In the genomic region with DNA sequence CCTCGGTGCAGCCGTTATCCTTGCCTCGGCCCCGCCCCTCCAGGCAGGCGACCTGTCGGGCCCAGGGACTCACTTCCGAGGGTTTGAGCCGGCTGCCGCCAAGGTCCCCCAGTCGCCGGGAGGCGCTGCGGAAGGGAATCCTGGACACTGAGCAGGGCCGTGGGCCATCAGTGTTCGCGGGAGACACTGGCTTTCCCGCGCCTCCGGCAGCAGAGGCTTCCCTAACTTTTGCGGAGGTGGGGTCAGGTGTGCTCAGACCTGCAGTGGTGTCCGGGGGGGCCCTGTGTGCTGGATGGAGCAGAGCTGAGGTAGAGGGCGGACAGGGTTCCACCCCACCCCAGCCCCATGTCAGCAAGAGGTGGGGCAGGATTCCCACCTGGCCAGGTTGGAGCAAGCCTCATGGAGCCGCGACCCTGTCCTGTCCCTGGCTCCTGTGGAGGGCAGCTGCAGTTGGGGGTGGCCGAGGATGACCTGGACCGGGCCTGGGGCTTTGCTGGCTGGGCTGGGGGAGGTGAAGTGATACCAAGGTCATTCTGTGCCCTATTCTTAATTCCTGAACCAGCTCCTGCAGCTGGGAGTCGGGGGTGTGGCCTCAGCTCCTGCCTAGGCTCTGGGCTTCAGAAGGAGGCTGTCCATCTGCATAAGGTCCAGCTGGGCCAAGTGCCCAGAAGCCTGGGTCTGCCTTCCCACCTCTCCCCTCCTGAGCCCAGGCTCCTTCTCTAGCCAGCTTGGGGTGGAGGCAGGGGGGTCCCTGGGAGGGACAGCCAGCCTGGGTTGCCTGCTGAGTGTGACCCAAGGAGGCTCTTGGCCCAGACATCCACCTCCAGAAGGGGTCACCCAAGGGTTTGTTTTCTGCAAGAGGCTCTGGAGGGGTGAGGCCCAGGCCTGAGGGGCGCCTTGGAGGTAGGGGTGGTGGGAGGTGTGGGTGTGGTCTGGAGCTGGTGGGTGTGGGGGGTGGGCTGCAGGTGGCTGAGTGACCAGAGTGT, we compare ENCODE assay signal across 11 cellular contexts. TPM values are rescaled to one million over a fixed set of nuclear protein-coding genes. Genes with fewer than 3 reads are reported as not detected.
DNase-seq lines count a peak whose midpoint lies in the region; ATAC-seq and TF ChIP-seq lines count a peak whose summit lies in the region.
"Had no signal": no experiment of that assay in that cellular context is flagged by ENCODE, and none has a peak within 500 bp of the region (broad histone marks: within the 10 kb centered on the region; RNA-seq: fewer than 3 reads in every experiment).

No MANE protein-coding gene starts in this region.

- peaks cover 4% of the 10 kb centered on the region for H3K27me3 Mint-ChIP-seq in activated T-cell treated with anti-CD3 and anti-CD28 coated beads, Interleukin-2, amount 50 U/mL, for 72 hours (ENCODE audit: low read depth)
- H3K27me3 Mint-ChIP-seq in activated T-helper 2 cell treated with anti-CD3 and anti-CD28 coated beads, Interferon-gamma antibody, Interleukin-2, Interleukin-4, amounts not matched to agents 10 μg/mL and 5 μg/mL and 100 μg/mL, durations not matched to agents 14 hours and 24 hours and 36 hours (ENCODE audit: low read depth): no peaks in the 10 kb centered on the region

- no peak overlapping the region for H3K9ac ChIP-seq in OCI-LY3 (ENCODE audit: low read length)

- H3K27ac Mint-ChIP-seq in activated T-cell treated with anti-CD3 and anti-CD28 coated beads, Interleukin-2, amount 50 U/mL, for 72 hours: no peak overlapping the region
- no peak overlapping the region for H3K27ac Mint-ChIP-seq in activated T-helper 2 cell treated with anti-CD3 and anti-CD28 coated beads, Interferon-gamma antibody, Interleukin-2, Interleukin-4, amounts not matched to agents 10 μg/mL and 5 μg/mL and 100 μg/mL, durations not matched to agents 14 hours and 24 hours and 36 hours
- H3K27ac Mint-ChIP-seq: natural killer cell had no signal

- no peaks in the 10 kb centered on the region for H3K36me3 ChIP-seq in OCI-LY3 (replicated peaks; ENCODE audit: low read depth, low read length)

- H3K27ac ChIP-seq in OCI-LY3 (ENCODE audit: low read length): no peak overlapping the region

- H3K4me1 Mint-ChIP-seq in activated T-cell treated with anti-CD3 and anti-CD28 coated beads, Interleukin-2, amount 50 U/mL, for 72 hours (ENCODE audit: low read depth): peaks cover 5% of the 10 kb centered on the region
- peaks cover 2% of the 10 kb centered on the region for H3K4me1 Mint-ChIP-seq in activated T-helper 2 cell treated with anti-CD3 and anti-CD28 coated beads, Interferon-gamma antibody, Interleukin-2, Interleukin-4, amounts not matched to agents 10 μg/mL and 5 μg/mL and 100 μg/mL, durations not matched to agents 14 hours and 24 hours and 36 hours (ENCODE audit: low read depth)

- H3K27me3 ChIP-seq in OCI-LY3 (ENCODE audit: low read depth, low read length): no peaks in the 10 kb centered on the region; the same call in 1 of the 2 replicates

- peaks cover 10% of the 10 kb centered on the region for H3K4me1 ChIP-seq in OCI-LY3 (ENCODE audit: low read length)

- H3K4me2 ChIP-seq in OCI-LY3 (ENCODE audit: low read length): no peak overlapping the region

- peak overlapping the region in 1 of 2 donors; percentile 48 for H3K4me3 Mint-ChIP-seq in activated T-cell treated with anti-CD3 and anti-CD28 coated beads, Interleukin-2, amount 50 U/mL, for 72 hours
- no peak overlapping the region for H3K4me3 Mint-ChIP-seq in activated T-helper 2 cell treated with anti-CD3 and anti-CD28 coated beads, Interferon-gamma antibody, Interleukin-2, Interleukin-4, amounts not matched to agents 10 μg/mL and 5 μg/mL and 100 μg/mL, durations not matched to agents 14 hours and 24 hours and 36 hours (ENCODE audit: low read depth)

- H3K9me3 Mint-ChIP-seq in activated T-cell treated with anti-CD3 and anti-CD28 coated beads, Interleukin-2, amount 50 U/mL, for 72 hours: no peaks in the 10 kb centered on the region
- H3K9me3 Mint-ChIP-seq in activated T-helper 2 cell treated with anti-CD3 and anti-CD28 coated beads, Interferon-gamma antibody, Interleukin-2, Interleukin-4, amounts not matched to agents 10 μg/mL and 5 μg/mL and 100 μg/mL, durations not matched to agents 14 hours and 24 hours and 36 hours: no peaks in the 10 kb centered on the region
- H3K9me3 Mint-ChIP-seq: natural killer cell had no signal

- ATAC-seq in activated T-cell treated with anti-CD3 and anti-CD28 coated beads, Interleukin-2, amount 50 U/mL, for 72 hours (replicated peaks in 1 of 2): no peak
- ATAC-seq in GM21381 (IDR thresholded peaks at IDR 0.05; ENCODE audit: unreplicated experiment): no peak
- ATAC-seq: natural killer cell had no signal

- no peaks in the 10 kb centered on the region for H3K36me3 Mint-ChIP-seq in activated T-cell treated with anti-CD3 and anti-CD28 coated beads, Interleukin-2, amount 50 U/mL, for 72 hours (ENCODE audit: insufficient read depth in 2 of 2)
- no peaks in the 10 kb centered on the region for H3K36me3 Mint-ChIP-seq in activated T-helper 2 cell treated with anti-CD3 and anti-CD28 coated beads, Interferon-gamma antibody, Interleukin-2, Interleukin-4, amounts not matched to agents 10 μg/mL and 5 μg/mL and 100 μg/mL, durations not matched to agents 14 hours and 24 hours and 36 hours (ENCODE audit: low read depth)
- H3K36me3 Mint-ChIP-seq: natural killer cell had no signal

- no peak overlapping the region for H3K4me3 ChIP-seq in OCI-LY3 (ENCODE audit: low read length)

- no peaks in the 10 kb centered on the region for H3K9me3 ChIP-seq in OCI-LY3 (ENCODE audit: insufficient read depth, low read length)

- in situ Hi-C loops in G401 (cut with HindIII; ENCODE audit: low sequenced_read_pairs): no loop called here

- intact Hi-C loops in activated T-helper 2 cell treated with anti-CD3 and anti-CD28 coated beads, Interferon-gamma antibody, Interleukin-2, Interleukin-4, amounts not matched to agents 10 μg/mL and 5 μg/mL and 100 μg/mL, durations not matched to agents 14 hours and 24 hours and 36 hours (cut with micrococcal nuclease): no loop called here

- DNase-seq in 8988T: peak; percentile 97
- peak; percentile 44 for DNase-seq in G401 (ENCODE audit: low spot score)
- peak; percentile 44 for DNase-seq in germinal center (ENCODE audit: low spot score)
- DNase-seq in MV-4-11 (lab: John Stamatoyannopoulos, UW): no peak
- DNase-seq in activated T-cell treated with anti-CD3 and anti-CD28 coated beads, Interleukin-2, amount 50 U/mL, for 72 hours: no peak
- DNase-seq in activated T-helper 2 cell treated with anti-CD3 and anti-CD28 coated beads, Interferon-gamma antibody, Interleukin-2, Interleukin-4, amounts not matched to agents 10 μg/mL and 5 μg/mL and 100 μg/mL, durations not matched to agents 14 hours and 24 hours and 36 hours (ENCODE audit: low spot score): no peak
- DNase-seq: activated T-cell treated with anti-CD3 and anti-CD28 coated beads, Interleukin-2, amount 50 U/mL, for 1 hour; natural killer cell; Right ventricle myocardium superior had no signal

- no peak overlapping the region for H2AFZ ChIP-seq in OCI-LY3 (ENCODE audit: low read depth, low read length)

- TF ChIP-seq CTCF in OCI-LY3 (IDR thresholded peaks at IDR 0.05; ENCODE audit: low read depth, low read length): peak; percentile 28; the same call in 1 of the 2 replicates

- no peaks in the 10 kb centered on the region for H4K20me1 ChIP-seq in OCI-LY3 (ENCODE audit: insufficient read depth, low read length)

- no peaks in the 10 kb centered on the region for H3K79me2 ChIP-seq in OCI-LY3 (ENCODE audit: low read length)

RNA-seq across cellular contexts. Expression of a gene that starts 8.4 kb away (rescaled TPM):
- total RNA-seq in G401 (2014; rRNA removed; shearing (Covaris generic)): 182 and 224 TPM in 2 replicates
- total RNA-seq in activated T-cell treated with anti-CD3 and anti-CD28 coated beads, Interleukin-2, amount 50 U/mL, for 72 hours: 10 to 100 TPM; 12.2 to 14.9 TPM
- 15.8 and 16.9 TPM in 2 replicates for total RNA-seq in activated T-helper 2 cell treated with anti-CD3 and anti-CD28 coated beads, Interferon-gamma antibody, Interleukin-2, Interleukin-4, amounts not matched to agents 10 μg/mL and 5 μg/mL and 100 μg/mL, durations not matched to agents 14 hours and 24 hours and 36 hours

RNA-seq across cellular contexts. Expression of a gene that starts 8.7 kb away (rescaled TPM):
- 139 and 191 TPM in 2 replicates for total RNA-seq in G401 (2014; rRNA removed; shearing (Covaris generic))
- total RNA-seq in activated T-cell treated with anti-CD3 and anti-CD28 coated beads, Interleukin-2, amount 50 U/mL, for 72 hours: 10 to 100 TPM; 28.2 to 30.9 TPM
- total RNA-seq in activated T-helper 2 cell treated with anti-CD3 and anti-CD28 coated beads, Interferon-gamma antibody, Interleukin-2, Interleukin-4, amounts not matched to agents 10 μg/mL and 5 μg/mL and 100 μg/mL, durations not matched to agents 14 hours and 24 hours and 36 hours: 101 and 111 TPM in 2 replicates

RNA-seq across cellular contexts. Expression of a gene that starts 18.3 kb away (rescaled TPM):
- 179 and 226 TPM in 2 replicates for total RNA-seq in G401 (2014; rRNA removed; shearing (Covaris generic))
- 10 to 100 TPM; 35.4 to 42.2 TPM for total RNA-seq in activated T-cell treated with anti-CD3 and anti-CD28 coated beads, Interleukin-2, amount 50 U/mL, for 72 hours
- 95.7 and 106 TPM in 2 replicates for total RNA-seq in activated T-helper 2 cell treated with anti-CD3 and anti-CD28 coated beads, Interferon-gamma antibody, Interleukin-2, Interleukin-4, amounts not matched to agents 10 μg/mL and 5 μg/mL and 100 μg/mL, durations not matched to agents 14 hours and 24 hours and 36 hours

RNA-seq across cellular contexts. Expression of a gene that starts 23.4 kb away (rescaled TPM):
- total RNA-seq in G401 (2014; rRNA removed; shearing (Covaris generic)): 28.3 and 47.8 TPM in 2 replicates
- 10 to 100 TPM in 1 of 2 donors, 1 to 10 TPM in 1; 5.5 to 13.3 TPM for total RNA-seq in activated T-cell treated with anti-CD3 and anti-CD28 coated beads, Interleukin-2, amount 50 U/mL, for 72 hours
- 4.9 and 5.1 TPM in 2 replicates for total RNA-seq in activated T-helper 2 cell treated with anti-CD3 and anti-CD28 coated beads, Interferon-gamma antibody, Interleukin-2, Interleukin-4, amounts not matched to agents 10 μg/mL and 5 μg/mL and 100 μg/mL, durations not matched to agents 14 hours and 24 hours and 36 hours

RNA-seq across cellular contexts. Expression of a gene that starts 32.4 kb away (rescaled TPM):
- 8.2 and 10.3 TPM in 2 replicates for total RNA-seq in G401 (2014; rRNA removed; shearing (Covaris generic))
- total RNA-seq in activated T-cell treated with anti-CD3 and anti-CD28 coated beads, Interleukin-2, amount 50 U/mL, for 72 hours: 10 to 100 TPM; 64.5 to 77.1 TPM
- total RNA-seq in activated T-helper 2 cell treated with anti-CD3 and anti-CD28 coated beads, Interferon-gamma antibody, Interleukin-2, Interleukin-4, amounts not matched to agents 10 μg/mL and 5 μg/mL and 100 μg/mL, durations not matched to agents 14 hours and 24 hours and 36 hours: 56.1 and 59.8 TPM in 2 replicates

Comparison
In these comparisons a context has a peak if more than half of its experiments do, and no peak if none do; other contexts are left out.
1. DNase-seq: peak in 8988T (single experiment), G401 (single experiment) and germinal center (single experiment); none in MV-4-11 (single experiment), activated T-cell treated with anti-CD3 and anti-CD28 coated beads, Interleukin-2, amount 50 U/mL, for 72 hours (0 of 2) and activated T-helper 2 cell treated with anti-CD3 and anti-CD28 coated beads, Interferon-gamma antibody, Interleukin-2, Interleukin-4, amounts not matched to agents 10 μg/mL and 5 μg/mL and 100 μg/mL, durations not matched to agents 14 hours and 24 hours and 36 hours (single experiment).
2. RNA of a gene that starts 8.4 kb away (total RNA-seq): 182 to 224 TPM in G401; 15.8 to 16.9 TPM in activated T-helper 2 cell treated with anti-CD3 and anti-CD28 coated beads, Interferon-gamma antibody, Interleukin-2, Interleukin-4, amounts not matched to agents 10 μg/mL and 5 μg/mL and 100 μg/mL, durations not matched to agents 14 hours and 24 hours and 36 hours and 12.2 to 14.9 TPM in activated T-cell treated with anti-CD3 and anti-CD28 coated beads, Interleukin-2, amount 50 U/mL, for 72 hours; every median in the first group is over 10 times any median in the second.